9 cellular contexts compared by ENCODE assay signal in genomic region chr17:64707077-64707591, GRCh38. TPM values are rescaled to one million over a fixed set of nuclear protein-coding genes. Genes with fewer than 3 reads are reported as not detected.
DNase-seq lines count a peak whose midpoint lies in the region; ATAC-seq, FAIRE-seq and TF ChIP-seq lines count a peak whose summit lies in the region.
"Had no signal": no experiment of that assay in that cellular context is flagged by ENCODE, and none has a peak within 500 bp of the region (broad histone marks: within the 10 kb centered on the region; RNA-seq: fewer than 3 reads in every experiment).

No MANE protein-coding gene starts in this region.

- no peaks in the 10 kb centered on the region for H4K20me1 ChIP-seq in HepG2 (ENCODE audit: insufficient read depth, low read length)

- H3K9me3 ChIP-seq in HepG2 (ENCODE audit: low read length) (no peaks in the 10 kb centered on the region), upper lobe of right lung (no peaks in the 10 kb centered on the region)

- H3K4me1 Mint-ChIP-seq in chondrocyte (ENCODE audit: low read depth) (peaks cover 54% of the 10 kb centered on the region), progenitor cell of endocrine pancreas (ENCODE audit: low read depth) (no peaks in the 10 kb centered on the region)

- in situ Hi-C loops in HepG2 (cut with HindIII; ENCODE audit: extremely low pct_ligation_motif_present, low pct_unique_long_range_greater_than_20kb) = no loop called here

- H3K4me1 ChIP-seq in HepG2 (ENCODE audit: insufficient read depth, low read length) (peaks cover 65% of the 10 kb centered on the region), upper lobe of right lung (peaks cover 40% of the 10 kb centered on the region)

- no peak for TF ChIP-seq CTCF in chondrocyte (IDR thresholded peaks at IDR 0.05)
- TF ChIP-seq CTCF in HepG2 (CRISPR knock-in tag; IDR thresholded peaks at IDR 0.05) = no peak
- no peak for TF ChIP-seq CTCF in upper lobe of right lung (IDR thresholded peaks at IDR 0.05)
- TF ChIP-seq CTCF in progenitor cell of endocrine pancreas (IDR thresholded peaks at IDR 0.05; ENCODE audit: unreplicated experiment) = no peak

- no peak overlapping the region for H3K9ac ChIP-seq in HepG2 (ENCODE audit: insufficient read depth, low read depth, low read length)

- no peak for TF ChIP-seq RAD21 in HepG2 (CRISPR knock-in tag; IDR thresholded peaks at IDR 0.05)

- peak overlapping the region; percentile 96 for H3K27ac Mint-ChIP-seq in chondrocyte (ENCODE audit: unreplicated experiment)
- H3K27ac Mint-ChIP-seq in progenitor cell of endocrine pancreas = no peak overlapping the region

- 3% methylated on average over 10 of the region's 10 CpGs for WGBS in HepG2 (ENCODE audit: low lambda C conversion rate)

- DNase-seq in DMS153 treated with DMSO at 0.1 percent for 48 hours (lab: John Stamatoyannopoulos, UW; ENCODE audit: unreplicated experiment) (peak; percentile 41), NCI-H2196 treated with DMSO at 0.1 percent for 48 hours (lab: John Stamatoyannopoulos, UW; ENCODE audit: unreplicated experiment) (peak; percentile 85), chondrocyte (ENCODE audit: low spot score) (peak; percentile 94), HepG2 (ENCODE audit: low spot score) (peak; percentile 68), upper lobe of right lung (peak; percentile 90), progenitor cell of endocrine pancreas (ENCODE audit: low spot score, unreplicated experiment) (no peak)

- POLR2A ChIA-PET in HepG2 (lab: Yijun Ruan, JAX) = no interaction called here

- BruUV-seq in HepG2 (replicated peaks; lab: Mats Ljungman, UMichigan) = no TSS peak

- H3K4me3 ChIP-seq in HepG2 (replicated peaks in 1 of 3; ENCODE audit: insufficient read depth in 1 of 3, low read depth in 2 of 3, low read length in 3 of 3) (no peak overlapping the region), upper lobe of right lung (no peak overlapping the region)

- H3K36me3 ChIP-seq in HepG2 (replicated peaks in 1 of 2; ENCODE audit: control insufficient read depth in 1 of 2, insufficient read depth in 2 of 2, low read length in 2 of 2) (no peaks in the 10 kb centered on the region), upper lobe of right lung (no peaks in the 10 kb centered on the region)

- no peak for TF ChIP-seq POLR2A in HepG2 (IDR thresholded peaks at IDR 0.05; ENCODE audit: insufficient read depth in 1 of 2, low read depth in 2 of 2, low read length in 2 of 2)

- ATAC-seq in HepG2 (no peak; the same call in 2 of the 3 replicates), upper lobe of right lung (peak; percentile 90), GM21723 (IDR thresholded peaks at IDR 0.05; ENCODE audit: unreplicated experiment) (no peak), HG02884 (IDR thresholded peaks at IDR 0.05; ENCODE audit: unreplicated experiment) (no peak)

- H3K27me3 Mint-ChIP-seq in chondrocyte (ENCODE audit: low read depth) = no peaks in the 10 kb centered on the region
- H3K27me3 Mint-ChIP-seq in progenitor cell of endocrine pancreas = peaks cover 4% of the 10 kb centered on the region

- no peaks in the 10 kb centered on the region for H3K9me3 Mint-ChIP-seq in chondrocyte (ENCODE audit: low read depth)
- no peaks in the 10 kb centered on the region for H3K9me3 Mint-ChIP-seq in progenitor cell of endocrine pancreas (ENCODE audit: low read depth)
- H3K9me3 Mint-ChIP-seq: neural crest cell had no signal

- H3K4me2 ChIP-seq in HepG2 (ENCODE audit: low read depth, low read length) = peak overlapping the region; percentile 46

- no peaks in the 10 kb centered on the region for H3K36me3 Mint-ChIP-seq in chondrocyte (ENCODE audit: low read depth)
- no peaks in the 10 kb centered on the region for H3K36me3 Mint-ChIP-seq in progenitor cell of endocrine pancreas (ENCODE audit: insufficient read depth)

- CTCF ChIA-PET in HepG2 (lab: Yijun Ruan, JAX; ENCODE audit: low intra/inter-chr PET ratio, low total read pairs) = no interaction called here

- no peak for FAIRE-seq in HepG2 (lab: Jason Lieb, UNC)

- H3K27ac ChIP-seq in HepG2 (ENCODE audit: extremely low read length, insufficient read depth, low read length) = no peak overlapping the region
- peak overlapping the region; percentile 73 for H3K27ac ChIP-seq in upper lobe of right lung

- H2AFZ ChIP-seq in HepG2 (ENCODE audit: low read length) = no peak overlapping the region

- intact Hi-C loops in HepG2 (cut with micrococcal nuclease; ENCODE audit: unreplicated experiment) = loop anchor here (5.0 kb wide), 1 partner anchor 230 kb away; no protein-coding TSS in a partner anchor
- intact Hi-C loops in upper lobe of right lung (cut with DNase I) = no loop called here

- no peaks in the 10 kb centered on the region for H3K79me2 ChIP-seq in HepG2 (ENCODE audit: insufficient read depth, low read length)

- 0 out of 4 replicates have a peak, but pooled peaks of 1 of the 2 experiments have one; percentile 13 for TF ChIP-seq EP300 in HepG2 (IDR thresholded peaks at IDR 0.05; ENCODE audit: low read depth in 2 of 2, low read length in 2 of 2)
- no peak for TF ChIP-seq EP300 in HepG2 (CRISPR knock-in tag; IDR thresholded peaks at IDR 0.05; ENCODE audit: borderline replicate concordance)

- H3K4me3 Mint-ChIP-seq in chondrocyte (ENCODE audit: unreplicated experiment) = peak overlapping the region; percentile 45
- no peak overlapping the region for H3K4me3 Mint-ChIP-seq in progenitor cell of endocrine pancreas (ENCODE audit: low read depth)
- H3K4me3 Mint-ChIP-seq: neural crest cell had no signal

- H3K27me3 ChIP-seq in HepG2 (ENCODE audit: control insufficient read depth in 1 of 2, insufficient read depth in 2 of 2, low read length in 2 of 2) (no peaks in the 10 kb centered on the region), upper lobe of right lung (no peaks in the 10 kb centered on the region)

TF ChIP-seq in HepG2, 621 proteins besides CTCF, POLR2A, EP300 and RAD21 (continues in another document):
- TF ChIP-seq CENPX (CRISPR knock-in tag; IDR thresholded peaks at IDR 0.05) (no peak), ERF (CRISPR knock-in tag; IDR thresholded peaks at IDR 0.05) (0 out of 2 replicates have a peak, but pooled peaks have one; percentile 22), CBX5 (CRISPR knock-in tag; IDR thresholded peaks at IDR 0.05; ENCODE audit: borderline replicate concordance) (no peak), GABPA (IDR thresholded peaks at IDR 0.05; ENCODE audit: low read depth, low read length) (no peak), GABPA (CRISPR knock-in tag; IDR thresholded peaks at IDR 0.05; ENCODE audit: low read depth) (0 out of 2 replicates have a peak, but pooled peaks have one; percentile 42), ZNF83 (CRISPR knock-in tag; IDR thresholded peaks at IDR 0.05; ENCODE audit: borderline replicate concordance) (no peak), SPEN (CRISPR knock-in tag; IDR thresholded peaks at IDR 0.05; ENCODE audit: low read depth) (no peak), XRCC5 (optimal IDR thresholded peaks at IDR 0.05; ENCODE audit: low read length) (peak; percentile 32), SIN3B (IDR thresholded peaks at IDR 0.05; ENCODE audit: low read length) (no peak), ZNF550 (CRISPR knock-in tag; IDR thresholded peaks at IDR 0.05; ENCODE audit: borderline replicate concordance) (no peak), NBN (conservative IDR thresholded peaks at IDR 0.05) (no peak), TFDP1 (CRISPR knock-in tag; IDR thresholded peaks at IDR 0.05; ENCODE audit: borderline replicate concordance) (peak; percentile 12; the same call in 1 of the 2 replicates), FOSL2 (CRISPR knock-in tag; IDR thresholded peaks at IDR 0.05) (peak; percentile 80)

RNA-seq across cellular contexts. Expression of gene SMURF2, which starts 45.0 kb away (rescaled TPM):
- total RNA-seq in chondrocyte (33.4 to 41.0 TPM (median 36.2 TPM) in 3 replicates), HepG2 (2016; rRNA removed; fragmentation: Illumina TruSeq; extraction: Trizol) (24.3 and 29.3 TPM in 2 replicates), upper lobe of right lung (44.9 TPM), progenitor cell of endocrine pancreas (40.8 and 43.9 TPM in 2 replicates)
- total RNA-seq in HepG2 (2016; cell fraction: cytosol; rRNA removed; fragmentation: Illumina TruSeq; extraction: Trizol; ENCODE audit: low read depth) = 9.8 and 12.5 TPM in 2 replicates
- total RNA-seq in HepG2 (2016; cell fraction: insoluble cytoplasmic fraction; rRNA removed; fragmentation: Illumina TruSeq; extraction: Trizol) = 23.1 and 28.2 TPM in 2 replicates
- total RNA-seq in HepG2 (2016; cell fraction: membrane; rRNA removed; fragmentation: Illumina TruSeq; extraction: Trizol) = 16.9 and 17.9 TPM in 2 replicates
- 23.0 and 24.2 TPM in 2 replicates for total RNA-seq in HepG2 (2016; cell fraction: nucleus; rRNA removed; fragmentation: Illumina TruSeq; extraction: Trizol)
- polyA plus RNA-seq in HepG2 (2011; rRNA removed) = 12.9 and 14.9 TPM in 2 replicates
- 6.7 and 10.4 TPM in 2 replicates for polyA plus RNA-seq in HepG2 (2011; cell fraction: cytosol; rRNA removed)
- 10.2 and 12.2 TPM in 2 replicates for polyA plus RNA-seq in HepG2 (2011; cell fraction: nucleus; rRNA removed)
- 13.3 and 15.9 TPM in 2 replicates for polyA plus RNA-seq in HepG2 (2012)
- polyA plus RNA-seq in HepG2 (2016; cell fraction: cytosol; fragmentation: Illumina TruSeq; extraction: Trizol; ENCODE audit: low read depth) = 1.3 and 1.5 TPM in 2 replicates
- 20.3 and 21.2 TPM in 2 replicates for polyA plus RNA-seq in HepG2 (2016; cell fraction: insoluble cytoplasmic fraction; fragmentation: Illumina TruSeq; extraction: Trizol; ENCODE audit: low read depth)
- 5.1 and 5.8 TPM in 2 replicates for polyA plus RNA-seq in HepG2 (2016; cell fraction: membrane; fragmentation: Illumina TruSeq; extraction: Trizol; ENCODE audit: low read depth)
- polyA plus RNA-seq in HepG2 (2016; cell fraction: nucleus; fragmentation: Illumina TruSeq; extraction: Trizol; ENCODE audit: insufficient read depth, low read depth) = 24.6 and 25.3 TPM in 2 replicates
- 16.0 and 18.1 TPM in 2 replicates for polyA minus RNA-seq in HepG2 (2011; rRNA and poly(A)+ RNA removed; ENCODE audit: low replicate concordance)
- polyA minus RNA-seq in HepG2 (2011; cell fraction: cytosol; rRNA and poly(A)+ RNA removed) = 14.9 and 18.5 TPM in 2 replicates
- 28.2 and 34.3 TPM in 2 replicates for polyA minus RNA-seq in HepG2 (2011; cell fraction: nucleus; rRNA and poly(A)+ RNA removed)
